8 cellular contexts compared by ENCODE assay signal in the genomic region with DNA sequence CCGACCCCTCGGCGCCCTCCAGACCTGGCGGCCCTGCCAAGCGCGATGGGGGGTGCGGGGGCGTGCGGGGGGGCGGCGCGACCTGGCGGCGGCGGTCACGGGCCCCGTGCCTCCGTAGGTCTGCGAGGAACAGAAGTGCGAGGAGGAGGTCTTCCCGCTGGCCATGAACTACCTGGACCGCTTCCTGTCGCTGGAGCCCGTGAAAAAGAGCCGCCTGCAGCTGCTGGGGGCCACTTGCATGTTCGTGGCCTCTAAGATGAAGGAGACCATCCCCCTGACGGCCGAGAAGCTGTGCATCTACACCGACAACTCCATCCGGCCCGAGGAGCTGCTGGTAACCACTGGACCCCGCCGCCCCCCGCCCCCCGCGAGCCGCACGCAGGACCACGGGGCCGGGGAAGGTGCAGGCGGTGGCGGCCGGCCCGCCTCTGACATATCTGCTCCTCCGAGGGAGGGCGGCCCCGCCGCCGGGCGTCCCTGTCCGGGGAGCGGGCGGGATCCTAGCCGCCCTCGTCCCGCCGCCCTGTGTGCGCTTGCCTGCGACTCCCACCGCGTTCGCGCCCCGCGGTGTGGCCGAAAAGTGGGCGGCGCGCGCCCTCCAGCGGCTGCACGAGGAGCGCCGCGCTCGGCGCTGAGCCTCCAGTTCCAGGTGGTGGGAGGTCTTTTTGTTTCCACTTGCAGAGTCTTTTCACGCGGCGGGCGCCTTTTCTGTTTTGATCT. TPM values are rescaled to one million over a fixed set of nuclear protein-coding genes. Genes with fewer than 3 reads are reported as not detected.
DNase-seq lines count a peak whose midpoint lies in the region; TF ChIP-seq lines count a peak whose summit lies in the region.

No MANE protein-coding gene starts in this region.

- H2AFZ ChIP-seq in osteoblast (ENCODE audit: low read length), result no peak overlapping the region

- H3K4me3 ChIP-seq in SK-N-MC (peak overlapping the region; percentile 99), osteoblast (ENCODE audit: insufficient read depth, low read length) (peak overlapping the region; percentile 91), suprapubic skin (peak overlapping the region; percentile 97)

- H3K9me3 Mint-ChIP-seq in IgD-negative memory B cell (no peaks in the 10 kb centered on the region), glutamatergic neuron (ENCODE audit: unreplicated experiment) (peaks cover 6% of the 10 kb centered on the region)
- no peaks in the 10 kb centered on the region for H3K9me3 Mint-ChIP-seq in activated naive CD4-positive, alpha-beta T cell treated with anti-CD3 and anti-CD28 coated beads for 36 hours

- peak overlapping the region in 2 of 3 donors; percentile 79 to 87 for H3K27ac Mint-ChIP-seq in IgD-negative memory B cell
- H3K27ac Mint-ChIP-seq in activated naive CD4-positive, alpha-beta T cell treated with anti-CD3 and anti-CD28 coated beads for 36 hours, result no peak overlapping the region
- H3K27ac Mint-ChIP-seq in glutamatergic neuron (ENCODE audit: unreplicated experiment), result no peak overlapping the region

- peak; percentile 73 for TF ChIP-seq CTCF in 22Rv1 (IDR thresholded peaks at IDR 0.05)
- peak; percentile 97 for TF ChIP-seq CTCF in GM13976 (IDR thresholded peaks at IDR 0.05; ENCODE audit: borderline replicate concordance, control extremely low read depth, extremely low read depth, insufficient read depth, missing control alignments)
- peak; percentile 94 for TF ChIP-seq CTCF in glutamatergic neuron (IDR thresholded peaks at IDR 0.05; ENCODE audit: partially characterized antibody, unreplicated experiment)
- TF ChIP-seq CTCF in osteoblast (IDR thresholded peaks at IDR 0.05; ENCODE audit: extremely low read depth, low read depth, low read length), result peak; percentile 66
- TF ChIP-seq CTCF in suprapubic skin (IDR thresholded peaks at IDR 0.05), result peak; percentile 92

- CTCF ChIA-PET in activated naive CD4-positive, alpha-beta T cell treated with anti-CD3 and anti-CD28 coated beads for 36 hours (lab: Charles Lee), result interaction anchor here (0.6 to 3.4 kb wide), 18 partner anchors 11 to 1184 kb away, joined by 3 to 21 read pairs (median 3); a partner anchor contains a TSS

- H3K27ac ChIP-seq in 22Rv1 (peak overlapping the region; percentile 100), SK-N-MC (peak overlapping the region; percentile 98), osteoblast (ENCODE audit: low read depth, low read length) (peak overlapping the region; percentile 93), suprapubic skin (peak overlapping the region; percentile 87)

- H3K4me1 Mint-ChIP-seq in IgD-negative memory B cell (peaks cover 9 to 27% (median 16%) of the 10 kb centered on the region in 3 donors), glutamatergic neuron (ENCODE audit: low read depth, unreplicated experiment) (peaks cover 2% of the 10 kb centered on the region)
- peaks cover 27% of the 10 kb centered on the region for H3K4me1 Mint-ChIP-seq in activated naive CD4-positive, alpha-beta T cell treated with anti-CD3 and anti-CD28 coated beads for 36 hours (ENCODE audit: low read depth)

- H3K27me3 Mint-ChIP-seq in IgD-negative memory B cell (peaks cover 25% of the 10 kb centered on the region), glutamatergic neuron (ENCODE audit: unreplicated experiment) (peaks cover 6% of the 10 kb centered on the region)
- H3K27me3 Mint-ChIP-seq in activated naive CD4-positive, alpha-beta T cell treated with anti-CD3 and anti-CD28 coated beads for 36 hours (ENCODE audit: low read depth), result peaks cover 20% of the 10 kb centered on the region

- H3K36me3 Mint-ChIP-seq in IgD-negative memory B cell, result peaks cover 3% of the 10 kb centered on the region
- H3K36me3 Mint-ChIP-seq in activated naive CD4-positive, alpha-beta T cell treated with anti-CD3 and anti-CD28 coated beads for 36 hours (ENCODE audit: low read depth), result no peaks in the 10 kb centered on the region
- H3K36me3 Mint-ChIP-seq in glutamatergic neuron (ENCODE audit: unreplicated experiment), result no peaks in the 10 kb centered on the region

- intact Hi-C loops in activated naive CD4-positive, alpha-beta T cell treated with anti-CD3 and anti-CD28 coated beads for 36 hours (cut with micrococcal nuclease), result loop anchor here (1.0 to 2.0 kb wide), 4 partner anchors 200 to 542 kb away; no protein-coding TSS in a partner anchor

- H3K4me3 Mint-ChIP-seq in IgD-negative memory B cell (peak overlapping the region; percentile 86 to 95 (median 90)), glutamatergic neuron (ENCODE audit: unreplicated experiment) (peak overlapping the region; percentile 61)
- H3K4me3 Mint-ChIP-seq in activated naive CD4-positive, alpha-beta T cell treated with anti-CD3 and anti-CD28 coated beads for 36 hours, result peak overlapping the region; percentile 52

- TF ChIP-seq EP300 in suprapubic skin (IDR thresholded peaks at IDR 0.05), result no peak

- H4K20me1 ChIP-seq in osteoblast (ENCODE audit: insufficient read depth, low read length), result peaks cover 52% of the 10 kb centered on the region

- DNase-seq in GM13976 (ENCODE audit: low spot score), result peak; percentile 90
- no peak for DNase-seq in SK-N-MC (ENCODE audit: low read depth, low spot score)
- peak; percentile 71 for DNase-seq in activated naive CD4-positive, alpha-beta T cell treated with anti-CD3 and anti-CD28 coated beads for 36 hours
- DNase-seq in glutamatergic neuron, result peak; percentile 90
- peak; percentile 98 for DNase-seq in osteoblast (ENCODE audit: insufficient read length, low spot score, missing footprints)
- peak in 1 of 2 donors; percentile 87 for DNase-seq in suprapubic skin (ENCODE audit: low spot score in 2 of 2)

- WGBS in suprapubic skin, result 0% methylated on average over 8 of the region's 81 CpGs

- peaks cover 41% of the 10 kb centered on the region for H3K4me1 ChIP-seq in osteoblast (ENCODE audit: insufficient read depth, low read length)
- peaks cover 62% of the 10 kb centered on the region for H3K4me1 ChIP-seq in suprapubic skin

- H3K9me3 ChIP-seq in SK-N-MC (ENCODE audit: low read depth, low read length) (no peaks in the 10 kb centered on the region), osteoblast (ENCODE audit: low read depth, low read length) (no peaks in the 10 kb centered on the region), suprapubic skin (no peaks in the 10 kb centered on the region)

- in situ Hi-C loops in GM13976 (cut with MboI; ENCODE audit: low sequenced_read_pairs, unreplicated experiment), result loop anchor here (10.0 to 25.0 kb wide), 2 partner anchors 356 to 538 kb away; a partner anchor contains a TSS

- H3K4me2 ChIP-seq in osteoblast (ENCODE audit: insufficient read depth, low read length), result peak overlapping the region; percentile 78

- TF ChIP-seq POLR2A in suprapubic skin (IDR thresholded peaks at IDR 0.05), result no peak

- H3K27me3 ChIP-seq in osteoblast (ENCODE audit: insufficient read depth, low read length), result no peaks in the 10 kb centered on the region
- peaks cover 3% of the 10 kb centered on the region for H3K27me3 ChIP-seq in suprapubic skin

- H3K9ac ChIP-seq in SK-N-MC (ENCODE audit: insufficient read length), result peak overlapping the region; percentile 99

- H3K36me3 ChIP-seq in SK-N-MC (ENCODE audit: insufficient read depth, low read length) (peaks cover 59% of the 10 kb centered on the region), osteoblast (ENCODE audit: insufficient read depth, low read length) (peaks cover 50% of the 10 kb centered on the region), suprapubic skin (peaks cover 18% of the 10 kb centered on the region)

- peaks cover 78% of the 10 kb centered on the region for H3K79me2 ChIP-seq in osteoblast (ENCODE audit: insufficient read depth, low read length)

RNA-seq across cellular contexts. Expression of a gene that starts 2.1 kb away (rescaled TPM):
- 9.6 TPM for polyA plus RNA-seq in IgD-negative memory B cell
- total RNA-seq in activated naive CD4-positive, alpha-beta T cell treated with anti-CD3 and anti-CD28 coated beads for 36 hours, result under 1 TPM; 0.22 to 0.74 TPM
- 36.1 TPM for total RNA-seq in glutamatergic neuron (ENCODE audit: unreplicated experiment)
- 187 and 237 TPM in 2 replicates for total RNA-seq in osteoblast
- 100 to 1,000 TPM; 161 to 340 (median 270) TPM for total RNA-seq in suprapubic skin

RNA-seq across cellular contexts. Expression of a gene that starts 32.1 kb away (rescaled TPM):
- 14.0 TPM for polyA plus RNA-seq in IgD-negative memory B cell
- 10 to 100 TPM; 14.8 to 14.9 TPM for total RNA-seq in activated naive CD4-positive, alpha-beta T cell treated with anti-CD3 and anti-CD28 coated beads for 36 hours
- total RNA-seq in glutamatergic neuron (ENCODE audit: unreplicated experiment), result 38.1 TPM
- 21.8 and 24.6 TPM in 2 replicates for total RNA-seq in osteoblast
- 10 to 100 TPM; 20.6 to 41.4 (median 22.7) TPM for total RNA-seq in suprapubic skin

Comparison
In these comparisons a context has a peak if more than half of its experiments do, and no peak if none do; other contexts are left out.
1. H3K27ac Mint-ChIP-seq: peak in IgD-negative memory B cell (2 of 3); none in activated naive CD4-positive, alpha-beta T cell treated with anti-CD3 and anti-CD28 coated beads for 36 hours (single experiment) and glutamatergic neuron (single experiment).
2. RNA of a gene that starts 2.1 kb away (total RNA-seq): 161 to 340 TPM in suprapubic skin, 187 to 237 TPM in osteoblast and 36.1 TPM in glutamatergic neuron (single experiment); 0.22 to 0.74 TPM in activated naive CD4-positive, alpha-beta T cell treated with anti-CD3 and anti-CD28 coated beads for 36 hours; every median in the first group is over 10 times any median in the second.
3. Peak in every context shown above with its lines, with median percentiles within 50 percentile points of each other: H3K27ac ChIP-seq, CTCF ChIP-seq, H3K4me3 Mint-ChIP-seq and H3K4me3 ChIP-seq.